ENCODE assay signal across 12 cellular contexts in the genomic region with DNA sequence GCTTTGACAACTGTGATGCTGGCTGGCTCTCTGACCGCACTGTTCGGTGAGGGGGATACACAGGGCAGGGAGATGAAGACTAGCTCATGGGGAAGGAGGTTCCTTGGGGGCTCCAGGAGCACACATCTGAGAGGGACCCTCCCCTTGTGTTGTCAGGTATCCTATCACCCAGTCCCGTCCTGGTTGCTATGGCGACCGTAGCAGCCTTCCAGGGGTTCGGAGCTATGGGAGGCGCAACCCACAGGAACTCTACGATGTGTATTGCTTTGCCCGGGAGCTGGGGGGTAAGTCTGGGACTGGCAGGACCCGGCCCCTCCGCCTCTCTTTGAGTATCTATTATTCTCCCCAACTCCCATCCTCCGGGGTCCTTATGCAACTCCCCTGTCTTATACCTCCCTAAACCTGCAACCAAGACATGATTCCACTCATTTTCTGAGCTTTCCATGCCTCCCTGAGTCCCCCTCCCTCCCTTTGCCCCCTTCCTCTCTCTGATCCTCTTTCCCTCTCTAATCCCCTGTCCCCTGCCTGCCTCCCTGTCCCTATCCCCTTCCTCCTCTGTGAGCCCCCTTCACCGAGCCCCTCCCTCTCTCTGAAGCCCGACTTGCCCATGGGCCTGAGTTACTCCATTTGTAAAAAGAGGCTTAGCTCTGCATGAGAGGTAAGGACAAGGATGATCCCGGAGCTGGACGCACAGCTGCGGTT. TPM values are rescaled to one million over a fixed set of nuclear protein-coding genes. Genes with fewer than 3 reads are reported as not detected.
A peak's percentile ranks its signal among the peaks of the same experiment; 100 is the strongest.
DNase-seq lines count a peak whose midpoint lies in the region; ATAC-seq, FAIRE-seq and TF ChIP-seq lines count a peak whose summit lies in the region.
"Had no signal": no experiment of that assay in that cellular context is flagged by ENCODE, and none has a peak within 500 bp of the region (broad histone marks: within the 10 kb centered on the region; RNA-seq: fewer than 3 reads in every experiment).

No MANE protein-coding gene starts in this region.

- no peak overlapping the region for H3T11ph ChIP-seq in H9 (ENCODE audit: low read length)

- H3K4me3 Mint-ChIP-seq in CD4-positive, CD25-positive, alpha-beta regulatory T cell, result peak overlapping the region in 3 of 4 donors; percentile 62 to 75 (median 66)
- peak overlapping the region; percentile 58 to 77 for H3K4me3 Mint-ChIP-seq in H9
- H3K4me3 Mint-ChIP-seq in naive B cell, result peak overlapping the region; percentile 41 to 84 (median 71)

- H3K18ac ChIP-seq in H9 (ENCODE audit: insufficient read length, low read depth, low read length), result no peak overlapping the region

- H4K20me1 ChIP-seq in H9 (ENCODE audit: control insufficient read depth, insufficient read depth, insufficient read length), result no peaks in the 10 kb centered on the region
- peaks cover 4% of the 10 kb centered on the region; the same call in 1 of the 2 replicates for H4K20me1 ChIP-seq in K562 (replicated peaks; ENCODE audit: control insufficient read depth, insufficient read depth, low read length)

- peaks cover 0 to 4% (median 0%) of the 10 kb centered on the region in 4 donors for H3K4me1 Mint-ChIP-seq in CD4-positive, CD25-positive, alpha-beta regulatory T cell
- H3K4me1 Mint-ChIP-seq in H9 (peaks cover 0 to 3% of the 10 kb centered on the region in 2 experiments; a peak in 1 of 4 replicates), naive B cell (peaks cover 6 to 15% (median 7%) of the 10 kb centered on the region in 3 donors)

- H3K23ac ChIP-seq in H9 (ENCODE audit: insufficient read length, low read depth, low read length), result no peak overlapping the region

- CTCF ChIA-PET in K562 (lab: Yijun Ruan, JAX; ENCODE audit: low intra/inter-chr PET ratio), result interaction anchor here (0.5 to 2.2 kb wide), 4 partner anchors 48 to 80 kb away, joined by 3 to 12 read pairs (median 5); no protein-coding TSS in a partner anchor

- H2BK20ac ChIP-seq in H9 (ENCODE audit: low read depth, low read length, poor library complexity, severe bottlenecking), result no peak overlapping the region

- no CpG with 5 or more reads among the region's 17 CpGs for WGBS in H9 (ENCODE audit: extremely low coverage, insufficient read length, low lambda C conversion rate)
- WGBS in K562 (ENCODE audit: insufficient coverage, low coverage, missing lambda C conversion rate), result 49% methylated on average over 16 of the region's 17 CpGs

- no peaks in the 10 kb centered on the region for H3K9me1 ChIP-seq in K562 (ENCODE audit: control insufficient read depth, insufficient read depth, low read length)

- H3K27ac Mint-ChIP-seq in CD4-positive, CD25-positive, alpha-beta regulatory T cell, result peak overlapping the region in 1 of 3 donors; percentile 49
- H3K27ac Mint-ChIP-seq in H9 (no peak overlapping the region), naive B cell (no peak overlapping the region)

- BruUV-seq in K562 (replicated peaks; lab: Mats Ljungman, UMichigan), result no TSS peak

- H3K36me3 ChIP-seq in CD4-positive, CD25-positive, alpha-beta regulatory T cell (ENCODE audit: control insufficient read depth, insufficient read depth, low read length), result no peaks in the 10 kb centered on the region
- H3K36me3 ChIP-seq in K562 (ENCODE audit: control insufficient read depth, insufficient read depth, low read length), result no peaks in the 10 kb centered on the region

- in situ Hi-C loops in K562 (cut with MboI), result no loop called here

- no peak for TF ChIP-seq CTCF in H9 (conservative IDR thresholded peaks at IDR 0.05)
- TF ChIP-seq CTCF in K562 (IDR thresholded peaks at IDR 0.05 in 2 of 3, conservative IDR thresholded peaks at IDR 0.05 in 1 of 3; ENCODE audit: insufficient read depth in 2 of 3, low read depth in 1 of 3, low read length in 3 of 3), result no peak

- no peak overlapping the region for H2AK5ac ChIP-seq in H9 (ENCODE audit: insufficient read length, low read length)

- no peak for TF ChIP-seq RAD21 in K562 (CRISPR knock-in tag; conservative IDR thresholded peaks at IDR 0.05 in 1 of 2, IDR thresholded peaks at IDR 0.05 in 1 of 2)

- H3K79me1 ChIP-seq in H9 (ENCODE audit: insufficient read depth, low read depth, low read length, poor library complexity, severe bottlenecking), result no peaks in the 10 kb centered on the region

- no peak overlapping the region for H3K9ac ChIP-seq in H9 (ENCODE audit: extremely low read depth, insufficient read length, low read length)
- peak overlapping the region; percentile 26 to 94; a peak in 3 of 4 replicates for H3K9ac ChIP-seq in K562 (ENCODE audit: insufficient read depth in 1 of 2, low read depth in 2 of 2, low read length in 2 of 2)

- no peak for TF ChIP-seq EP300 in K562 (IDR thresholded peaks at IDR 0.05; ENCODE audit: low read length)

- H2BK12ac ChIP-seq in H9 (ENCODE audit: insufficient read length, low read depth, low read length), result no peak overlapping the region

- H4K8ac ChIP-seq in H9 (replicated peaks; ENCODE audit: insufficient read length, low read depth, low read length), result no peak overlapping the region

- H3K56ac ChIP-seq in H9 (ENCODE audit: insufficient read length, low read depth, low read length), result no peak overlapping the region

- no peak overlapping the region for H2BK15ac ChIP-seq in H9 (ENCODE audit: low read depth, low read length)

- H4K5ac ChIP-seq in H9 (ENCODE audit: insufficient read length, low read depth, low read length), result no peak overlapping the region

- H2BK120ac ChIP-seq in H9 (ENCODE audit: low read depth, low read length, poor library complexity, severe bottlenecking), result no peak overlapping the region

- no peak overlapping the region for H2AFZ ChIP-seq in H9 (ENCODE audit: low read length)
- peak overlapping the region; percentile 90 for H2AFZ ChIP-seq in K562 (ENCODE audit: low read depth, low read length)

- FAIRE-seq in K562 (lab: Jason Lieb, UNC), result no peak
- FAIRE-seq: islet of Langerhans had no signal

- H3K79me2 ChIP-seq in H9 (ENCODE audit: insufficient read depth, low read length) (no peaks in the 10 kb centered on the region), K562 (ENCODE audit: control insufficient read depth, insufficient read depth, low read length) (no peaks in the 10 kb centered on the region)

- H3K4me3 ChIP-seq in CD4-positive, CD25-positive, alpha-beta regulatory T cell (ENCODE audit: low read depth, low read length), result no peak overlapping the region
- H3K4me3 ChIP-seq in K562, result peak overlapping the region; percentile 37

- H3K23me2 ChIP-seq in H9 (ENCODE audit: insufficient read length, low read depth, low read length, poor library complexity, severe bottlenecking), result no peaks in the 10 kb centered on the region

- DNase-seq in CD4-positive, CD25-positive, alpha-beta regulatory T cell, result no peak
- DNase-seq in H9 (no peak), K562 (ENCODE audit: extremely low read depth in 1 of 4, low spot score in 3 of 4) (no peak), naive B cell (no peak), cerebellar nuclear complex (lab: John Stamatoyannopoulos, UW) (no peak)
- DNase-seq: NCI-H1417 treated with DMSO at 0.1 percent for 48 hours; NK-92 treated with Interleukin-12 subunit alpha and Interleukin-12 subunit beta, amount 100 ng/mL, for 24 hours had no signal

- H4K91ac ChIP-seq in H9 (ENCODE audit: insufficient read length, low read depth, low read length), result no peak overlapping the region

- intact Hi-C loops in K562 (cut with micrococcal nuclease), result no loop called here

- H3K4me2 ChIP-seq in H9 (ENCODE audit: insufficient read depth, insufficient read length, low read length) (peak overlapping the region; percentile 44), K562 (ENCODE audit: insufficient read depth, low read length) (peak overlapping the region; percentile 53)

- TF ChIP-seq POLR2A in K562 (conservative IDR thresholded peaks at IDR 0.05), result no peak

- no peak overlapping the region for H3K14ac ChIP-seq in H9 (ENCODE audit: insufficient read depth, low read length)

- POLR2A ChIA-PET in K562 (lab: Yijun Ruan, JAX), result interaction anchor here (0.6 to 1.3 kb wide), 4 partner anchors 10 to 227 kb away, joined by 3 to 6 read pairs (median 3); no protein-coding TSS in a partner anchor

- H3K9me3 ChIP-seq in CD4-positive, CD25-positive, alpha-beta regulatory T cell (ENCODE audit: control insufficient read depth in 2 of 2, low read length in 2 of 2), result no peaks in the 10 kb centered on the region
- H3K9me3 ChIP-seq in H9 (ENCODE audit: control insufficient read depth, low read depth, low read length) (no peaks in the 10 kb centered on the region), K562 (replicated peaks; ENCODE audit: control insufficient read depth, insufficient read depth, low read depth, low read length) (no peaks in the 10 kb centered on the region)

- H3K27ac ChIP-seq in CD4-positive, CD25-positive, alpha-beta regulatory T cell (ENCODE audit: insufficient read depth, low read length, poor library complexity, severe bottlenecking), result no peak overlapping the region
- H3K27ac ChIP-seq in H9 (ENCODE audit: insufficient read length, low read depth, low read length) (no peak overlapping the region), K562 (ENCODE audit: extremely low read depth, low read depth, low read length) (no peak overlapping the region)

- H3K27me3 Mint-ChIP-seq in CD4-positive, CD25-positive, alpha-beta regulatory T cell, result peaks cover 29% of the 10 kb centered on the region
- H3K27me3 Mint-ChIP-seq in H9 (ENCODE audit: low read depth), result peaks cover 87% of the 10 kb centered on the region
- peaks cover 13 to 49% (median 34%) of the 10 kb centered on the region in 3 donors for H3K27me3 Mint-ChIP-seq in naive B cell

- no peaks in the 10 kb centered on the region for H3K36me3 Mint-ChIP-seq in CD4-positive, CD25-positive, alpha-beta regulatory T cell
- no peaks in the 10 kb centered on the region for H3K36me3 Mint-ChIP-seq in H9 (ENCODE audit: insufficient read depth in 1 of 3, low read depth in 3 of 3)
- H3K36me3 Mint-ChIP-seq in naive B cell, result no peaks in the 10 kb centered on the region

- H3K4ac ChIP-seq in H9 (ENCODE audit: low read depth, low read length), result no peak overlapping the region

- ATAC-seq in CD4-positive, CD25-positive, alpha-beta regulatory T cell (ENCODE audit: low read depth in 2 of 2), result no peak
- ATAC-seq in K562, result no peak
- no peak for ATAC-seq in naive B cell (ENCODE audit: low read depth in 2 of 2)
- ATAC-seq in activated CD4-positive, CD25-positive, alpha-beta regulatory T cell treated with anti-CD3 and anti-CD28 coated beads, Interleukin-2, amount 50 U/mL, for 24 hours, result no peak
- no peak for ATAC-seq in HG03354 (IDR thresholded peaks at IDR 0.05; ENCODE audit: poor library complexity, severe bottlenecking, unreplicated experiment)
- no peak for ATAC-seq in HG02759 (IDR thresholded peaks at IDR 0.05; ENCODE audit: unreplicated experiment)

- H3K9me3 Mint-ChIP-seq in CD4-positive, CD25-positive, alpha-beta regulatory T cell, result peaks cover 0 to 2% (median 0%) of the 10 kb centered on the region in 7 donors
- H3K9me3 Mint-ChIP-seq in H9 (peaks cover 0 to 9% of the 10 kb centered on the region in 2 experiments; a peak in 3 of 5 replicates), naive B cell (no peaks in the 10 kb centered on the region)

- H3K27me3 ChIP-seq in CD4-positive, CD25-positive, alpha-beta regulatory T cell (ENCODE audit: control insufficient read depth, insufficient read depth, low read length), result peaks cover 3% of the 10 kb centered on the region
- peaks cover 4% of the 10 kb centered on the region; the same call in 1 of the 2 replicates for H3K27me3 ChIP-seq in H9 (ENCODE audit: insufficient read depth, low read length)
- H3K27me3 ChIP-seq in K562 (ENCODE audit: control insufficient read depth in 2 of 2, insufficient read depth in 2 of 2, low read length in 2 of 2), result peaks cover 5 to 42% of the 10 kb centered on the region in 2 experiments; a peak in 3 of 5 replicates

- H3K4me1 ChIP-seq in CD4-positive, CD25-positive, alpha-beta regulatory T cell (ENCODE audit: control insufficient read depth, insufficient read depth, low read length, poor library complexity, severe bottlenecking), result peaks cover 13% of the 10 kb centered on the region
- no peaks in the 10 kb centered on the region for H3K4me1 ChIP-seq in H9 (ENCODE audit: insufficient read depth, low read length)
- peaks cover 3 to 25% of the 10 kb centered on the region in 2 experiments; a peak in 4 of 5 replicates for H3K4me1 ChIP-seq in K562 (replicated peaks in 1 of 2; ENCODE audit: control insufficient read depth in 2 of 2, insufficient read depth in 2 of 2, low read length in 2 of 2)

- H2BK5ac ChIP-seq in H9 (ENCODE audit: insufficient read length, low read length), result no peak overlapping the region

RNA-seq across cellular contexts. Expression of a gene that starts 12.5 kb away (rescaled TPM):
- not detected for total RNA-seq in CD4-positive, CD25-positive, alpha-beta regulatory T cell
- polyA plus RNA-seq in CD4-positive, CD25-positive, alpha-beta regulatory T cell, result not detected
- total RNA-seq in H9 (2021) (1.5 and 1.6 TPM in 2 replicates), K562 (2014; rRNA removed) (not detected in 2 replicates), K562 (2014; rRNA removed; fragmentation: Illumina TruSeq; extraction: Trizol) (not detected in 2 replicates), K562 (2015; rRNA removed; fragmentation: Illumina TruSeq; extraction: Trizol) (not detected in 2 replicates), K562 (2021) (0.04 and 0.07 TPM in 2 replicates)
- total RNA-seq in K562 (2011; cell fraction: chromatin; rRNA removed; ENCODE audit: low replicate concordance), result 0.14 TPM in 1 of 2 replicates, not detected in the other
- total RNA-seq in K562 (2011; cell fraction: nucleolus; rRNA removed), result under 0.01 and 0.17 TPM in 2 replicates
- total RNA-seq in K562 (2011; cell fraction: nucleoplasm; rRNA removed), result 0.15 TPM in 1 of 2 replicates, not detected in the other
- polyA plus RNA-seq in K562 (2011; rRNA removed) (not detected in 2 replicates), K562 (2014; fragmentation: Illumina TruSeq; extraction: Trizol) (not detected in 2 replicates), K562 (2014; fragmentation: Nextera tagmentation; extraction: Ambion mirVana) (not detected), K562 (2014; rRNA removed) (not detected in 2 replicates), naive B cell (ENCODE audit: low read depth in 6 of 6) (not detected)
- 0.04 TPM in 1 of 2 replicates, not detected in the other for polyA plus RNA-seq in K562 (2011; cell fraction: cytosol; rRNA removed)
- 0.03 TPM in 1 of 2 replicates, not detected in the other for polyA plus RNA-seq in K562 (2011; cell fraction: nucleus; rRNA removed)
- polyA plus RNA-seq in K562 (2012), result 0.04 and 0.05 TPM in 2 replicates
- polyA minus RNA-seq in K562 (2011; rRNA and poly(A)+ RNA removed), result not detected in 2 replicates
- not detected in 2 replicates for polyA minus RNA-seq in K562 (2011; cell fraction: cytosol; rRNA and poly(A)+ RNA removed)
- 0.11 TPM in 1 of 2 replicates, not detected in the other for polyA minus RNA-seq in K562 (2011; cell fraction: nucleus; rRNA and poly(A)+ RNA removed)
- total RNA-seq: osteocyte had no signal

RNA-seq across cellular contexts. Expression of a gene that starts 21.1 kb away (rescaled TPM):
- 17.6 TPM for total RNA-seq in CD4-positive, CD25-positive, alpha-beta regulatory T cell
- 10 to 100 TPM; 20.6 to 31.2 (median 26.8) TPM for polyA plus RNA-seq in CD4-positive, CD25-positive, alpha-beta regulatory T cell
- 30.7 and 31.7 TPM in 2 replicates for total RNA-seq in H9 (2021)
- 15.0 and 44.6 TPM in 2 replicates for total RNA-seq in K562 (2011; cell fraction: chromatin; rRNA removed; ENCODE audit: low replicate concordance)
- 37.5 and 41.5 TPM in 2 replicates for total RNA-seq in K562 (2011; cell fraction: nucleolus; rRNA removed)
- total RNA-seq in K562 (2011; cell fraction: nucleoplasm; rRNA removed), result 28.9 and 30.6 TPM in 2 replicates
- total RNA-seq in K562 (2014; rRNA removed), result 31.3 and 33.1 TPM in 2 replicates
- 23.1 and 26.3 TPM in 2 replicates for total RNA-seq in K562 (2014; rRNA removed; fragmentation: Illumina TruSeq; extraction: Trizol)
- total RNA-seq in K562 (2015; rRNA removed; fragmentation: Illumina TruSeq; extraction: Trizol), result 26.4 TPM in 2 replicates
- 32.4 and 35.6 TPM in 2 replicates for total RNA-seq in K562 (2021)
- 22.3 and 23.7 TPM in 2 replicates for polyA plus RNA-seq in K562 (2011; rRNA removed)
- polyA plus RNA-seq in K562 (2011; cell fraction: cytosol; rRNA removed), result 19.2 and 25.1 TPM in 2 replicates
- polyA plus RNA-seq in K562 (2011; cell fraction: nucleus; rRNA removed), result 56.3 and 62.7 TPM in 2 replicates
- 22.1 and 26.0 TPM in 2 replicates for polyA plus RNA-seq in K562 (2012)
- polyA plus RNA-seq in K562 (2014; fragmentation: Illumina TruSeq; extraction: Trizol), result 30.3 and 33.1 TPM in 2 replicates
- 10 to 100 TPM; 55.3 to 77.4 TPM for polyA plus RNA-seq in K562 (2014; fragmentation: Nextera tagmentation; extraction: Ambion mirVana)
- polyA plus RNA-seq in K562 (2014; rRNA removed), result 37.5 and 39.0 TPM in 2 replicates
- 8.9 and 10.0 TPM in 2 replicates for polyA minus RNA-seq in K562 (2011; rRNA and poly(A)+ RNA removed)
- 5.2 and 8.1 TPM in 2 replicates for polyA minus RNA-seq in K562 (2011; cell fraction: cytosol; rRNA and poly(A)+ RNA removed)
- polyA minus RNA-seq in K562 (2011; cell fraction: nucleus; rRNA and poly(A)+ RNA removed), result 10.4 and 19.0 TPM in 2 replicates
- polyA plus RNA-seq in naive B cell (ENCODE audit: low read depth in 6 of 6), result 10 to 100 TPM; 25.6 to 38.4 (median 31.4) TPM

RNA-seq across cellular contexts. Expression of a gene that starts 32.2 kb away (rescaled TPM):
- total RNA-seq in CD4-positive, CD25-positive, alpha-beta regulatory T cell, result 62.1 TPM
- polyA plus RNA-seq in CD4-positive, CD25-positive, alpha-beta regulatory T cell, result 100 to 1,000 TPM in 1 of 4 donors, 10 to 100 TPM in 3; 59.1 to 103 (median 80.7) TPM
- total RNA-seq in H9 (2021) (78.9 and 81.8 TPM in 2 replicates), K562 (2014; rRNA removed) (152 and 203 TPM in 2 replicates), K562 (2014; rRNA removed; fragmentation: Illumina TruSeq; extraction: Trizol) (79.8 and 106 TPM in 2 replicates), K562 (2015; rRNA removed; fragmentation: Illumina TruSeq; extraction: Trizol) (158 and 164 TPM in 2 replicates), K562 (2021) (176 and 185 TPM in 2 replicates)
- total RNA-seq in K562 (2011; cell fraction: chromatin; rRNA removed; ENCODE audit: low replicate concordance), result 68.6 and 223 TPM in 2 replicates
- 202 and 233 TPM in 2 replicates for total RNA-seq in K562 (2011; cell fraction: nucleolus; rRNA removed)
- 103 and 126 TPM in 2 replicates for total RNA-seq in K562 (2011; cell fraction: nucleoplasm; rRNA removed)
- polyA plus RNA-seq in K562 (2011; rRNA removed) (68.6 and 70.4 TPM in 2 replicates), K562 (2014; fragmentation: Illumina TruSeq; extraction: Trizol) (181 and 187 TPM in 2 replicates), K562 (2014; fragmentation: Nextera tagmentation; extraction: Ambion mirVana) (100 to 1,000 TPM in 1 of 2 experiments, 10 to 100 TPM in 1; 81.4 to 150 TPM), K562 (2014; rRNA removed) (138 and 143 TPM in 2 replicates), naive B cell (ENCODE audit: low read depth in 6 of 6) (100 to 1,000 TPM in 1 of 6 donors, 10 to 100 TPM in 5; 74.7 to 141 (median 85.8) TPM)
- 91.9 and 206 TPM in 2 replicates for polyA plus RNA-seq in K562 (2011; cell fraction: cytosol; rRNA removed)
- polyA plus RNA-seq in K562 (2011; cell fraction: nucleus; rRNA removed), result 256 and 295 TPM in 2 replicates
- polyA plus RNA-seq in K562 (2012), result 186 and 218 TPM in 2 replicates
- 23.8 and 46.5 TPM in 2 replicates for polyA minus RNA-seq in K562 (2011; rRNA and poly(A)+ RNA removed)
- 50.6 and 74.2 TPM in 2 replicates for polyA minus RNA-seq in K562 (2011; cell fraction: cytosol; rRNA and poly(A)+ RNA removed)
- polyA minus RNA-seq in K562 (2011; cell fraction: nucleus; rRNA and poly(A)+ RNA removed), result 71.6 and 78.2 TPM in 2 replicates

RNA-seq across cellular contexts. Expression of a gene that starts 32.3 kb away (rescaled TPM):
- 27.4 TPM for total RNA-seq in CD4-positive, CD25-positive, alpha-beta regulatory T cell
- 10 to 100 TPM; 20.1 to 28.4 (median 21.8) TPM for polyA plus RNA-seq in CD4-positive, CD25-positive, alpha-beta regulatory T cell
- total RNA-seq in H9 (2021) (20.4 and 21.7 TPM in 2 replicates), K562 (2014; rRNA removed) (33.3 and 33.6 TPM in 2 replicates), K562 (2014; rRNA removed; fragmentation: Illumina TruSeq; extraction: Trizol) (7.9 and 11.3 TPM in 2 replicates), K562 (2015; rRNA removed; fragmentation: Illumina TruSeq; extraction: Trizol) (16.3 and 17.3 TPM in 2 replicates), K562 (2021) (30.4 and 30.5 TPM in 2 replicates)
- 26.1 and 65.6 TPM in 2 replicates for total RNA-seq in K562 (2011; cell fraction: chromatin; rRNA removed; ENCODE audit: low replicate concordance)
- 31.4 and 35.8 TPM in 2 replicates for total RNA-seq in K562 (2011; cell fraction: nucleolus; rRNA removed)
- 36.1 and 51.5 TPM in 2 replicates for total RNA-seq in K562 (2011; cell fraction: nucleoplasm; rRNA removed)
- polyA plus RNA-seq in K562 (2011; rRNA removed) (11.2 and 12.7 TPM in 2 replicates), K562 (2014; fragmentation: Illumina TruSeq; extraction: Trizol) (24.4 and 31.3 TPM in 2 replicates), K562 (2014; fragmentation: Nextera tagmentation; extraction: Ambion mirVana) (1 to 10 TPM; 4.6 to 9.4 TPM), K562 (2014; rRNA removed) (28.7 and 29.9 TPM in 2 replicates), naive B cell (ENCODE audit: low read depth in 6 of 6) (10 to 100 TPM; 26.2 to 31.6 (median 28.2) TPM)
- polyA plus RNA-seq in K562 (2011; cell fraction: cytosol; rRNA removed), result 12.3 and 35.6 TPM in 2 replicates
- 20.9 and 34.2 TPM in 2 replicates for polyA plus RNA-seq in K562 (2011; cell fraction: nucleus; rRNA removed)
- 17.6 and 20.6 TPM in 2 replicates for polyA plus RNA-seq in K562 (2012)
- polyA minus RNA-seq in K562 (2011; rRNA and poly(A)+ RNA removed), result 3.8 and 6.9 TPM in 2 replicates
- polyA minus RNA-seq in K562 (2011; cell fraction: cytosol; rRNA and poly(A)+ RNA removed), result 6.7 and 7.9 TPM in 2 replicates
- polyA minus RNA-seq in K562 (2011; cell fraction: nucleus; rRNA and poly(A)+ RNA removed), result 5.7 and 7.3 TPM in 2 replicates

RNA-seq across cellular contexts. Expression of a gene that starts 48.8 kb away (rescaled TPM):
- not detected for total RNA-seq in CD4-positive, CD25-positive, alpha-beta regulatory T cell
- not detected for polyA plus RNA-seq in CD4-positive, CD25-positive, alpha-beta regulatory T cell
- total RNA-seq in H9 (2021), result 3.2 and 3.5 TPM in 2 replicates
- 0.19 TPM in 1 of 2 replicates, not detected in the other for total RNA-seq in K562 (2011; cell fraction: chromatin; rRNA removed; ENCODE audit: low replicate concordance)
- total RNA-seq in K562 (2011; cell fraction: nucleolus; rRNA removed), result not detected in 2 replicates
- not detected in 2 replicates for total RNA-seq in K562 (2011; cell fraction: nucleoplasm; rRNA removed)
- not detected in 2 replicates for total RNA-seq in K562 (2014; rRNA removed)
- not detected in 2 replicates for total RNA-seq in K562 (2014; rRNA removed; fragmentation: Illumina TruSeq; extraction: Trizol)
- total RNA-seq in K562 (2015; rRNA removed; fragmentation: Illumina TruSeq; extraction: Trizol), result not detected in 2 replicates
- not detected in 2 replicates for total RNA-seq in K562 (2021)
- polyA plus RNA-seq in K562 (2011; rRNA removed), result 0.05 TPM in 1 of 2 replicates, not detected in the other
- 0.09 TPM in 1 of 2 replicates, not detected in the other for polyA plus RNA-seq in K562 (2011; cell fraction: cytosol; rRNA removed)
- 0.18 and 0.23 TPM in 2 replicates for polyA plus RNA-seq in K562 (2011; cell fraction: nucleus; rRNA removed)
- polyA plus RNA-seq in K562 (2012), result not detected in 2 replicates
- not detected in 2 replicates for polyA plus RNA-seq in K562 (2014; fragmentation: Illumina TruSeq; extraction: Trizol)
- not detected for polyA plus RNA-seq in K562 (2014; fragmentation: Nextera tagmentation; extraction: Ambion mirVana)
- not detected in 2 replicates for polyA plus RNA-seq in K562 (2014; rRNA removed)
- polyA minus RNA-seq in K562 (2011; rRNA and poly(A)+ RNA removed), result not detected in 2 replicates
- polyA minus RNA-seq in K562 (2011; cell fraction: cytosol; rRNA and poly(A)+ RNA removed), result not detected in 2 replicates
- polyA minus RNA-seq in K562 (2011; cell fraction: nucleus; rRNA and poly(A)+ RNA removed), result not detected in 2 replicates
- polyA plus RNA-seq in naive B cell (ENCODE audit: low read depth in 6 of 6), result not detected
